In the genomic region with DNA sequence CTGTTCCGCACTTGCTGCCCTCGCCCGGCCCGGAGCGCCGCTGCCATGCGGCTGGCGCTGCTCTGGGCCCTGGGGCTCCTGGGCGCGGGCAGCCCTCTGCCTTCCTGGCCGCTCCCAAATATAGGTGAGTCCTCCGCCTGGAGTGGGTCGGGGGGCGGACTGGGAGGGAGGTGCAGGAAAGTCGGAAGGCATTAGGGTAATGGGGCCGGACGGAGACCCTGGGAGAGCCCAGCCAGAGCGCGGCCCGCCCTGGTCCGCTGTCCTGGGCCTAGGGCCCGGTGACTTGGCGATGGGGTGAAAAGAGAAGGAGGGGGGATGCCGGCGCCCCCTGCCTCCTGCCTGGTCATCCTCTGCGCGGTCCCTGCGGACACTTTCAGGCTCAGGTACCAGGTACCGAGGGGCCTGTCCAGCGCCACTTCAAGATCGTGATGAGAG, we compare ENCODE assay signal across 8 cellular contexts. TPM values are rescaled to one million over a fixed set of nuclear protein-coding genes. Genes with fewer than 3 reads are reported as not detected.
DNase-seq lines count a peak whose midpoint lies in the region; ATAC-seq and TF ChIP-seq lines count a peak whose summit lies in the region.

No MANE protein-coding gene starts in this region.

- no peaks in the 10 kb centered on the region for H3K27me3 ChIP-seq in breast epithelium
- no peaks in the 10 kb centered on the region for H3K27me3 ChIP-seq in vagina

- DNase-seq in breast epithelium (ENCODE audit: low spot score in 2 of 2) (no peak), memory B cell (ENCODE audit: low spot score in 2 of 2) (no peak), vagina (ENCODE audit: extremely low spot score in 2 of 2) (no peak), NOMO-1 treated with DMSO at 0.1 percent for 48 hours (lab: John Stamatoyannopoulos, UW; ENCODE audit: unreplicated experiment) (no peak), NCI-H2029 (lab: John Stamatoyannopoulos, UW) (no peak)

- H3K4me3 ChIP-seq in breast epithelium: peak overlapping the region; percentile 77 to 87 (median 80)
- peak overlapping the region; percentile 86 to 88 for H3K4me3 ChIP-seq in vagina

- H3K4me1 Mint-ChIP-seq in memory B cell: peaks cover 9% of the 10 kb centered on the region

- peak overlapping the region; percentile 91 for H3K4me3 Mint-ChIP-seq in memory B cell

- ATAC-seq in HG03442 (IDR thresholded peaks at IDR 0.05; ENCODE audit: unreplicated experiment) (peak; percentile 18), memory B cell (ENCODE audit: low read depth) (peak; percentile 2), HG03571 (IDR thresholded peaks at IDR 0.05; ENCODE audit: unreplicated experiment) (no peak)

- H3K36me3 ChIP-seq in breast epithelium (no peaks in the 10 kb centered on the region), vagina (peaks cover 0 to 26% of the 10 kb centered on the region in 2 donors)

- intact Hi-C loops in breast epithelium (cut with DNase I; ENCODE audit: low total_unique reads): loop anchor here (5.0 kb wide), 1 partner anchor 34 kb away; no protein-coding TSS in a partner anchor
- intact Hi-C loops in vagina (cut with DNase I): loop anchor here (5.0 kb wide), 1 partner anchor 49 kb away; a partner anchor contains a TSS

- TF ChIP-seq CTCF in breast epithelium (IDR thresholded peaks at IDR 0.05) (no peak), vagina (IDR thresholded peaks at IDR 0.05) (no peak)

- no peaks in the 10 kb centered on the region for H3K9me3 Mint-ChIP-seq in memory B cell

- H3K27me3 Mint-ChIP-seq in memory B cell: no peaks in the 10 kb centered on the region

- peak overlapping the region; percentile 90 to 92 for H3K27ac ChIP-seq in breast epithelium
- H3K27ac ChIP-seq in vagina: peak overlapping the region; percentile 96

- TF ChIP-seq POLR2A in GM10847 (IDR thresholded peaks at IDR 0.05; ENCODE audit: extremely low read depth, insufficient read length) (peak; percentile 57), breast epithelium (IDR thresholded peaks at IDR 0.05) (no peak), vagina (IDR thresholded peaks at IDR 0.05) (peak in 1 of 2 donors; percentile 16)

- H3K4me1 ChIP-seq in breast epithelium (peaks cover 6 to 9% of the 10 kb centered on the region in 2 donors), vagina (peaks cover 42% of the 10 kb centered on the region)

- H3K36me3 Mint-ChIP-seq in memory B cell: peaks cover 2% of the 10 kb centered on the region

- H3K9me3 ChIP-seq in breast epithelium (no peaks in the 10 kb centered on the region), vagina (no peaks in the 10 kb centered on the region)

- H3K27ac Mint-ChIP-seq in memory B cell: no peak overlapping the region

RNA-seq across cellular contexts. Expression of a gene that starts 0.2 kb away (rescaled TPM):
- total RNA-seq in breast epithelium (100 to 1,000 TPM in 2 of 3 donors, 10 to 100 TPM in 1; 97.8 to 155 (median 109) TPM), vagina (193 TPM)

RNA-seq across cellular contexts. Expression of a gene that starts 12.2 kb away (rescaled TPM):
- total RNA-seq in breast epithelium (10 to 100 TPM in 2 of 3 donors, 1 to 10 TPM in 1; 4.8 to 26.6 (median 23.9) TPM), vagina (13.8 TPM)

RNA-seq across cellular contexts. Expression of a gene that starts 17.7 kb away (rescaled TPM):
- total RNA-seq in breast epithelium (under 1 TPM; 0.16 to 0.66 (median 0.44) TPM), vagina (not detected)

RNA-seq across cellular contexts. Expression of a gene that starts 17.8 kb away (rescaled TPM):
- total RNA-seq in breast epithelium (1 to 10 TPM in 2 of 3 donors, under 1 TPM in 1; 0.48 to 4.4 (median 3.3) TPM), vagina (7.9 TPM)

RNA-seq across cellular contexts. Expression of a gene that starts 27.3 kb away (rescaled TPM):
- 1 to 10 TPM; 1.6 to 7.2 (median 6.6) TPM for total RNA-seq in breast epithelium
- 22.3 TPM for total RNA-seq in vagina
